In genomic region chr19:2151339-2152229, GRCh38 we compare ENCODE assay signal across 8 cellular contexts.
DNase-seq lines count a peak whose midpoint lies in the region; ATAC-seq and TF ChIP-seq lines count a peak whose summit lies in the region.

Gene AP3D1, minus strand, starts transcription at chr19:2151566. Its CDS starts 232 bp downstream, at chr19:2151334.

- DNase-seq in GM06990 (ENCODE audit: extremely low read depth, insufficient read length) (peak; percentile 99), NCI-H1092 (lab: John Stamatoyannopoulos, UW) (peak; percentile 99), germinal center (ENCODE audit: low spot score) (peak; percentile 100), non-pigmented ciliary epithelial cell (ENCODE audit: low read depth) (peak; percentile 99), superior temporal gyrus (ENCODE audit: extremely low spot score) (peak; percentile 99)

- no peaks in the 10 kb centered on the region for H3K27me3 Mint-ChIP-seq in activated naive CD4-positive, alpha-beta T cell treated with anti-CD3 and anti-CD28 coated beads, Interleukin-2, amount 50 U/mL, for 24 hours

- H3K36me3 Mint-ChIP-seq in activated naive CD4-positive, alpha-beta T cell treated with anti-CD3 and anti-CD28 coated beads, Interleukin-2, amount 50 U/mL, for 24 hours, result no peaks in the 10 kb centered on the region

- no peak for TF ChIP-seq CTCF in GM06990 (IDR thresholded peaks at IDR 0.05; ENCODE audit: insufficient read depth, low read length, poor library complexity, severe bottlenecking)

- ATAC-seq in HG02588 (IDR thresholded peaks at IDR 0.05; ENCODE audit: unreplicated experiment), result peak; percentile 85
- peak; percentile 94 for ATAC-seq in SK-N-SH treated with all-trans-retinoic acid at 6 μM for 48 hours

- no peaks in the 10 kb centered on the region; the same call in none of the 2 replicates for H3K36me3 ChIP-seq in GM06990 (ENCODE audit: control insufficient read depth, insufficient read depth, low read length)

- no peaks in the 10 kb centered on the region for H3K9me3 Mint-ChIP-seq in activated naive CD4-positive, alpha-beta T cell treated with anti-CD3 and anti-CD28 coated beads, Interleukin-2, amount 50 U/mL, for 24 hours

- H3K4me3 ChIP-seq in GM06990 (replicated peaks; ENCODE audit: low read depth, low read length), result peak within 1 kb of the TSS; percentile 99

- no peaks in the 10 kb centered on the region for H3K27me3 ChIP-seq in GM06990 (replicated peaks; ENCODE audit: control insufficient read depth, insufficient read depth, low read length)

- peak within 1 kb of the TSS; percentile 90 for H3K4me3 Mint-ChIP-seq in activated naive CD4-positive, alpha-beta T cell treated with anti-CD3 and anti-CD28 coated beads, Interleukin-2, amount 50 U/mL, for 24 hours

- H3K4me1 Mint-ChIP-seq in activated naive CD4-positive, alpha-beta T cell treated with anti-CD3 and anti-CD28 coated beads, Interleukin-2, amount 50 U/mL, for 24 hours, result peaks cover 39% of the 10 kb centered on the region

- H3K27ac Mint-ChIP-seq in activated naive CD4-positive, alpha-beta T cell treated with anti-CD3 and anti-CD28 coated beads, Interleukin-2, amount 50 U/mL, for 24 hours, result peak within 1 kb of the TSS; percentile 56

TF ChIP-seq in SK-N-SH treated with all-trans-retinoic acid at 6 μM for 48 hours, 23 proteins besides CTCF, POLR2A, EP300 and RAD21:
- TF ChIP-seq CSRNP3 (CRISPR knock-in tag; IDR thresholded peaks at IDR 0.05) (no peak), ZFP3 (CRISPR knock-in tag; IDR thresholded peaks at IDR 0.05) (peak; percentile 96)

Comparison
In these comparisons a context has a peak if more than half of its experiments do, and no peak if none do; other contexts are left out.
1. Peak in every context shown above with its lines: DNase-seq, ATAC-seq and H3K4me3 ChIP-seq.